Comparison of ENCODE assay signal across 17 cellular contexts in the genomic region with DNA sequence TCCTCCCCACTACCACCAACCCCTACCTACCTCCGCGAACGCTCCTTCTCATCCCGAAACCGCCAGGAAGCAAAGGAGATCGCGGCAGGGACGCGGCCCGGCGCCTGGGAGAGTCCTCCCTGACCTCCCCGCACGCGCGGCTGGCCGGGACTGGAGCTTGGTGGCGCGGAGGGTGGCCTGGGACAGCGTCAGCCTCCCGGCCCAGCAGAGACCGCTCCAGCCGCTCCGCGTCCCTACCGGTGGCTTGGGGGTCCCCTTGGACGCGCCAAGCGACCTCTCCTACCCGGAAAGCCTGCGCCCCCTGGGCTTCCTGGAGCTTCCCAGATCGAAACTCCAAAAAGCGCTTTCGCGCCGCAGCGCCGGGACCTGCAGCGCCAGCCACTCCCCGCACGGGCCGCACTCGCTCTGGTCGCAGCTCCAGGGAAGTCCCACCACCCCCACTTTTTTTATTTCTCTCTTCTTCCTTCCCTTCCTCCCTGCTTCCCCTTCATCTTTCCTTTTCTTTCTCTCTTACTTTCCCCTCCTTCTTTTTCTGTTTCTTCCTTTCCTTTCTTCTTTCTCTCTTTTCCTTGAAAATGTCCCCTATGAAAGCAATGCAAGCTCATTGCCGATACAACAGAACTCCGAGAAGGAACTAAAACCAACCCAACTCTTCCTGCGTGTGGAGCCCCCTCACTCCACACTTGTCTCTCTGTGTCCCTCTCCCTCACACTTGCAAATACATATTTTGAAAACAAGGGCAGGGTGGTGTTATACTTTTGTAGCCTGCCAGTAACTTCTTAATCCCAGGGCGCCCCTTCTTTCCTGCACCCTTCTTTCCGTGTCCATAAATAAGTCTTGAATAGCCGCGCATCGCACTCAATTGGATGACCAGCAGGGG. TPM values are rescaled to one million over a fixed set of nuclear protein-coding genes. Genes with fewer than 3 reads are reported as not detected.
DNase-seq lines count a peak whose midpoint lies in the region; TF ChIP-seq lines count a peak whose summit lies in the region.
"Had no signal": no experiment of that assay in that cellular context is flagged by ENCODE, and none has a peak within 500 bp of the region (broad histone marks: within the 10 kb centered on the region; RNA-seq: fewer than 3 reads in every experiment).

No MANE protein-coding gene starts in this region.

- peak overlapping the region in 7 of 8 donors; percentile 8 to 42 (median 11) for H3K4me3 ChIP-seq in spleen

- H3K27me3 ChIP-seq in spleen (replicated peaks in 1 of 7) = peaks cover 13 to 85% (median 59%) of the 10 kb centered on the region in 7 donors

- H3K27ac Mint-ChIP-seq in T-helper 2 cell treated with Interferon-gamma antibody and Interleukin-4, amounts not matched to agents 5 μg/mL and 100 μg/mL, for 36 hours = peak overlapping the region; percentile 51
- no peak overlapping the region for H3K27ac Mint-ChIP-seq in brain
- H3K27ac Mint-ChIP-seq: activated naive CD8-positive, alpha-beta T cell treated with anti-CD3 and anti-CD28 coated beads, Interleukin-2, amount 10 ng/mL, durations not matched to agents 7 days and 5 days had no signal

- peaks cover 67% of the 10 kb centered on the region for H3K27me3 Mint-ChIP-seq in T-helper 2 cell treated with Interferon-gamma antibody and Interleukin-4, amounts not matched to agents 5 μg/mL and 100 μg/mL, for 36 hours (ENCODE audit: low read depth)
- H3K27me3 Mint-ChIP-seq in brain = peaks cover 88% of the 10 kb centered on the region

- H3K4me1 Mint-ChIP-seq in T-helper 2 cell treated with Interferon-gamma antibody and Interleukin-4, amounts not matched to agents 5 μg/mL and 100 μg/mL, for 36 hours (ENCODE audit: low read depth) = no peaks in the 10 kb centered on the region
- peaks cover 26% of the 10 kb centered on the region for H3K4me1 Mint-ChIP-seq in brain
- H3K4me1 Mint-ChIP-seq: activated naive CD8-positive, alpha-beta T cell treated with anti-CD3 and anti-CD28 coated beads, Interleukin-2, amount 10 ng/mL, durations not matched to agents 7 days and 5 days had no signal

- intact Hi-C loops in spleen (cut with DNase I; ENCODE audit: low total_unique reads) = no loop called here

- H3K36me3 ChIP-seq in spleen = peaks cover 0 to 8% (median 0%) of the 10 kb centered on the region in 6 donors

- H3K9me3 Mint-ChIP-seq in T-helper 2 cell treated with Interferon-gamma antibody and Interleukin-4, amounts not matched to agents 5 μg/mL and 100 μg/mL, for 36 hours = peaks cover 10% of the 10 kb centered on the region
- H3K9me3 Mint-ChIP-seq in brain = peaks cover 0 to 19% (median 7%) of the 10 kb centered on the region in 5 experiments

- peaks cover 0 to 31% (median 13%) of the 10 kb centered on the region in 8 donors for H3K9me3 ChIP-seq in spleen

- no peak for TF ChIP-seq POLR2A in spleen (IDR thresholded peaks at IDR 0.05)

- no peak overlapping the region for H3K27ac ChIP-seq in spleen
- H3K27ac ChIP-seq: foreskin keratinocyte had no signal

- no peak for DNase-seq in T-helper 2 cell treated with Interferon-gamma antibody and Interleukin-4, amounts not matched to agents 5 μg/mL and 100 μg/mL, for 36 hours (ENCODE audit: low spot score)
- no peak for DNase-seq in T-helper 2 cell
- DNase-seq in left kidney (ENCODE audit: low read depth, low spot score) = peak; percentile 46
- no peak for DNase-seq in spleen
- DNase-seq in NCI-H446 (lab: John Stamatoyannopoulos, UW) = no peak
- no peak for DNase-seq in hippocampal formation (lab: John Stamatoyannopoulos, UW)
- no peak for DNase-seq in NCI-H2171 treated with DMSO at 0.1 percent for 48 hours (lab: John Stamatoyannopoulos, UW)
- DNase-seq: ACHN; activated naive CD8-positive, alpha-beta T cell treated with anti-CD3 and anti-CD28 coated beads, Interleukin-2, amount 10 ng/mL, durations not matched to agents 7 days and 5 days; DMS79 treated with DMSO at 0.1 percent for 48 hours; foreskin keratinocyte; Kasumi-1; mesenchymal stem cell; NCI-H2081 had no signal

- H3K4me1 ChIP-seq in spleen = peaks cover 0 to 30% (median 17%) of the 10 kb centered on the region in 6 donors
- H3K4me1 ChIP-seq: foreskin keratinocyte had no signal

- no peak overlapping the region for H3K4me3 Mint-ChIP-seq in T-helper 2 cell treated with Interferon-gamma antibody and Interleukin-4, amounts not matched to agents 5 μg/mL and 100 μg/mL, for 36 hours
- H3K4me3 Mint-ChIP-seq in brain = peak overlapping the region; percentile 49 to 81 (median 69)
- H3K4me3 Mint-ChIP-seq: activated naive CD8-positive, alpha-beta T cell treated with anti-CD3 and anti-CD28 coated beads, Interleukin-2, amount 10 ng/mL, durations not matched to agents 7 days and 5 days had no signal

- peaks cover 5% of the 10 kb centered on the region for H3K36me3 Mint-ChIP-seq in T-helper 2 cell treated with Interferon-gamma antibody and Interleukin-4, amounts not matched to agents 5 μg/mL and 100 μg/mL, for 36 hours (ENCODE audit: low read depth)
- no peaks in the 10 kb centered on the region for H3K36me3 Mint-ChIP-seq in brain

- TF ChIP-seq CTCF in brain (conservative IDR thresholded peaks at IDR 0.05) = no peak
- no peak for TF ChIP-seq CTCF in spleen (IDR thresholded peaks at IDR 0.05 in 8 of 11, conservative IDR thresholded peaks at IDR 0.05 in 3 of 11)

- 4 to 8% (median 5%) methylated on average over 39 to 51 of the region's 51 CpGs for WGBS in spleen, 5 donors

RNA-seq across cellular contexts. Expression of gene DIO3, which starts 3.8 kb away (rescaled TPM):
- polyA plus RNA-seq in brain (ENCODE audit: insufficient read depth, low read depth, low replicate concordance) (0.31 TPM), spleen (under 1 TPM; 0.04 to 0.46 (median 0.42) TPM)
- total RNA-seq in spleen = 1 to 10 TPM in 1 of 7 donors, under 1 TPM in 4, not detected in 2; 0.20 to 1.3 (median 0.36) TPM
- total RNA-seq: activated CD8-positive, alpha-beta memory T cell treated with anti-CD3 and anti-CD28 coated beads for 36 hours; activated naive CD8-positive, alpha-beta T cell treated with anti-CD3 and anti-CD28 coated beads, Interleukin-2, amount 10 ng/mL, durations not matched to agents 7 days and 5 days; foreskin keratinocyte; T-helper 2 cell treated with Interferon-gamma antibody and Interleukin-4, amounts not matched to agents 100 ng/mL and 5 ng/mL, for 36 hours had no signal
- polyA plus RNA-seq: foreskin keratinocyte had no signal
